25 cellular contexts compared by ENCODE assay signal in genomic region chr6:158316022-158316421, GRCh38. TPM values are rescaled to one million over a fixed set of nuclear protein-coding genes. Genes with fewer than 3 reads are reported as not detected.
DNase-seq lines count a peak whose midpoint lies in the region; ATAC-seq and TF ChIP-seq lines count a peak whose summit lies in the region.
"Had no signal": no experiment of that assay in that cellular context is flagged by ENCODE, and none has a peak within 500 bp of the region (broad histone marks: within the 10 kb centered on the region; RNA-seq: fewer than 3 reads in every experiment).

No MANE protein-coding gene starts in this region.

- no peak overlapping the region for H3K4me3 ChIP-seq in astrocyte of the spinal cord (ENCODE audit: low read depth, low read length)
- no peak overlapping the region for H3K4me3 ChIP-seq in fibroblast of pulmonary artery (replicated peaks; ENCODE audit: low read depth, low read length)
- H3K4me3 ChIP-seq: pancreas, Peyer's patch, right atrium auricular region, smooth muscle cell, thyroid gland, vagina had no signal

- TF ChIP-seq CTCF in astrocyte of the spinal cord (IDR thresholded peaks at IDR 0.05; ENCODE audit: low read depth, low read length) (no peak), fibroblast of pulmonary artery (IDR thresholded peaks at IDR 0.05; ENCODE audit: low read length, missing control alignments) (no peak)

- TF ChIP-seq RAD21 in Ishikawa (IDR thresholded peaks at IDR 0.05; ENCODE audit: low read depth): no peak

- ATAC-seq in GM21528 (IDR thresholded peaks at IDR 0.05; ENCODE audit: low FRiP score, unreplicated experiment) (no peak), left cardiac atrium (no peak)
- ATAC-seq: pancreas; stimulated activated naive CD8-positive, alpha-beta T cell treated with anti-CD3 and anti-CD28 coated beads, Interleukin-15, amount 100 ng/mL, for 72 hours had no signal

- intact Hi-C loops in left cardiac atrium (cut with DNase I): no loop called here

- peak; percentile 14 for DNase-seq in A172 (ENCODE audit: low spot score)
- peak; percentile 56 for DNase-seq in astrocyte of the spinal cord (ENCODE audit: low read depth, low spot score)
- peak; percentile 25 for DNase-seq in fibroblast of pulmonary artery (ENCODE audit: low read depth)
- no peak for DNase-seq in NCI-H128 (lab: John Stamatoyannopoulos, UW; ENCODE audit: unreplicated experiment)
- no peak for DNase-seq in UCSD-AML1 (lab: John Stamatoyannopoulos, UW; ENCODE audit: unreplicated experiment)
- DNase-seq in left cardiac atrium: no peak
- DNase-seq: activated CD4-positive, alpha-beta memory T cell treated with anti-CD3 and anti-CD28 coated beads, Interleukin-2, amount 10 ng/mL, durations not matched to agents 7 days and 5 days; activated CD4-positive, CD25-positive, alpha-beta regulatory T cell treated with anti-CD3 and anti-CD28 coated beads, Interleukin-2, amount 50 U/mL, for 72 hours; activated CD8-positive, alpha-beta memory T cell treated with anti-CD3 and anti-CD28 coated beads, Interleukin-2, amount 50 U/mL, for 48 hours; activated naive CD4-positive, alpha-beta T cell treated with anti-CD3 and anti-CD28 coated beads, Interleukin-2, amount 50 U/mL, for 16 hours; amygdala; CD4-positive, alpha-beta T cell; NCI-H146; NCI-H524; pancreas; Peyer's patch; stimulated activated CD4-positive, alpha-beta T cell treated with anti-CD3 and anti-CD28 coated beads, Interleukin-1b, Interleukin-23, amount 100 ng/mL, for 48 hours; stimulated activated CD8-positive, alpha-beta memory T cell treated with anti-CD3 and anti-CD28 coated beads, Interleukin-4, amount 100 ng/mL, for 48 hours; stimulated activated naive CD8-positive, alpha-beta T cell treated with anti-CD3 and anti-CD28 coated beads, Interleukin-15, amount 100 ng/mL, for 72 hours; thyroid gland had no signal

- in situ Hi-C loops in astrocyte of the spinal cord (cut with HindIII; ENCODE audit: low sequenced_read_pairs): no loop called here

- TF ChIP-seq EP300 in Ishikawa (IDR thresholded peaks at IDR 0.05; ENCODE audit: borderline replicate concordance): no peak

TF ChIP-seq in Ishikawa, 13 proteins besides CTCF, POLR2A, EP300 and RAD21:
- TF ChIP-seq ZBTB7A (IDR thresholded peaks at IDR 0.05; ENCODE audit: low read depth) (no peak), CREB1 (IDR thresholded peaks at IDR 0.05; ENCODE audit: low read depth) (no peak), MAX (IDR thresholded peaks at IDR 0.05) (no peak), NFIC (IDR thresholded peaks at IDR 0.05) (peak; percentile 42; the same call in 1 of the 2 replicates), USF1 (IDR thresholded peaks at IDR 0.05) (no peak)

RNA-seq across cellular contexts. Expression of gene TULP4, which starts 3.8 kb away (rescaled TPM):
- total RNA-seq in A172 (2014; rRNA removed; shearing (Covaris generic)): 47.7 and 68.4 TPM in 2 replicates
- 100 to 1,000 TPM; 123 to 159 TPM for total RNA-seq in left cardiac atrium

Comparison
In these comparisons a context has a peak if more than half of its experiments do, and no peak if none do; other contexts are left out.
1. DNase-seq: peak in A172 (single experiment), astrocyte of the spinal cord (single experiment) and fibroblast of pulmonary artery (single experiment); none in NCI-H128 (single experiment), UCSD-AML1 (single experiment) and left cardiac atrium (single experiment).